8 cellular contexts compared by ENCODE assay signal in genomic region chr5:142015781-142016533, GRCh38. TPM values are rescaled to one million over a fixed set of nuclear protein-coding genes. Genes with fewer than 3 reads are reported as not detected.
DNase-seq lines count a peak whose midpoint lies in the region; ATAC-seq, FAIRE-seq and TF ChIP-seq lines count a peak whose summit lies in the region.

No MANE protein-coding gene starts in this region.

- ATAC-seq in GM18502 (IDR thresholded peaks at IDR 0.05; ENCODE audit: poor library complexity, unreplicated experiment) (peak; percentile 37), HG03064 (IDR thresholded peaks at IDR 0.05; ENCODE audit: low read depth, unreplicated experiment) (peak; percentile 24)

- H3K4me1 ChIP-seq in neutrophil (ENCODE audit: control insufficient read depth in 1 of 2, insufficient read depth in 1 of 2, low read depth in 1 of 2, low read length in 1 of 2), result peaks cover 38 to 43% of the 10 kb centered on the region in 2 experiments

- H3K36me3 ChIP-seq in bronchial epithelial cell (ENCODE audit: control insufficient read depth, insufficient read depth, low read length), result no peaks in the 10 kb centered on the region
- H3K36me3 ChIP-seq in neutrophil, result no peaks in the 10 kb centered on the region

- no peak for TF ChIP-seq CTCF in bronchial epithelial cell (IDR thresholded peaks at IDR 0.05; ENCODE audit: insufficient read depth, low read length, severe bottlenecking)
- no peak for TF ChIP-seq CTCF in neutrophil (IDR thresholded peaks at IDR 0.05)
- TF ChIP-seq CTCF in GM13976 (IDR thresholded peaks at IDR 0.05; ENCODE audit: borderline replicate concordance, control extremely low read depth, extremely low read depth, insufficient read depth, missing control alignments), result no peak

- H3K9me3 ChIP-seq in neutrophil, result no peaks in the 10 kb centered on the region

- peak overlapping the region; percentile 93 for H3K27ac ChIP-seq in neutrophil

- H3K27me3 ChIP-seq in bronchial epithelial cell (ENCODE audit: control insufficient read depth, insufficient read depth, low read length), result no peaks in the 10 kb centered on the region
- H3K27me3 ChIP-seq in neutrophil, result no peaks in the 10 kb centered on the region

- in situ Hi-C loops in GM13976 (cut with MboI; ENCODE audit: low sequenced_read_pairs, unreplicated experiment), result no loop called here

- H3K4me3 ChIP-seq in bronchial epithelial cell (ENCODE audit: low read depth, low read length), result no peak overlapping the region
- H3K4me3 ChIP-seq in neutrophil (ENCODE audit: low read depth in 1 of 2, low read length in 1 of 2), result peak overlapping the region; percentile 1 to 38

- DNase-seq in T follicular helper cell (ENCODE audit: low read depth), result peak; percentile 23
- DNase-seq in bronchial epithelial cell (ENCODE audit: low read depth), result peak; percentile 76
- DNase-seq in NCI-H82 (lab: John Stamatoyannopoulos, UW), result no peak
- DNase-seq in middle frontal gyrus (ENCODE audit: extremely low spot score, low spot score), result no peak
- DNase-seq in GM13976 (ENCODE audit: low spot score), result no peak

- no peak for FAIRE-seq in bronchial epithelial cell (lab: Jason Lieb, UNC)

RNA-seq across cellular contexts. Expression of gene GNPDA1, which starts 3.1 kb away (rescaled TPM):
- 40.1 and 67.1 TPM in 2 replicates for total RNA-seq in bronchial epithelial cell

RNA-seq across cellular contexts. Expression of gene RNF14, which starts 47.1 kb away (rescaled TPM):
- 43.3 and 49.8 TPM in 2 replicates for total RNA-seq in bronchial epithelial cell

RNA-seq across cellular contexts. Expression of gene PCDH12, which starts 58.0 kb away (rescaled TPM):
- total RNA-seq in bronchial epithelial cell, result under 0.01 and 0.26 TPM in 2 replicates

Comparison
In these comparisons a context has a peak if more than half of its experiments do, and no peak if none do; other contexts are left out.
1. DNase-seq: peak in T follicular helper cell (single experiment) and bronchial epithelial cell (single experiment); none in NCI-H82 (single experiment), middle frontal gyrus (single experiment) and GM13976 (single experiment).